8 cellular contexts compared by ENCODE assay signal in genomic region chr15:84715442-84716035, GRCh38. TPM values are rescaled to one million over a fixed set of nuclear protein-coding genes. Genes with fewer than 3 reads are reported as not detected.
DNase-seq lines count a peak whose midpoint lies in the region; ATAC-seq and TF ChIP-seq lines count a peak whose summit lies in the region.

No MANE protein-coding gene starts in this region.

- TF ChIP-seq CTCF in A673 (conservative IDR thresholded peaks at IDR 0.05; ENCODE audit: low read depth, low read length) (no peak), NB4 (IDR thresholded peaks at IDR 0.05; ENCODE audit: low read depth, low read length) (no peak), progenitor cell of endocrine pancreas (IDR thresholded peaks at IDR 0.05; ENCODE audit: unreplicated experiment) (no peak)

- H3K9me3 ChIP-seq in A673 (ENCODE audit: low read depth, low read length, poor library complexity, severe bottlenecking): no peaks in the 10 kb centered on the region

- peak overlapping the region; percentile 93 for H3K27ac Mint-ChIP-seq in activated naive CD4-positive, alpha-beta T cell treated with anti-CD3 and anti-CD28 coated beads for 36 hours
- peak overlapping the region; percentile 98 for H3K27ac Mint-ChIP-seq in progenitor cell of endocrine pancreas

- H3K27me3 Mint-ChIP-seq in activated naive CD4-positive, alpha-beta T cell treated with anti-CD3 and anti-CD28 coated beads for 36 hours (ENCODE audit: low read depth): no peaks in the 10 kb centered on the region
- no peaks in the 10 kb centered on the region for H3K27me3 Mint-ChIP-seq in progenitor cell of endocrine pancreas

- ATAC-seq in GM19351 (IDR thresholded peaks at IDR 0.05; ENCODE audit: unreplicated experiment) (peak; percentile 8), left cardiac atrium (peak; percentile 10 to 26)

- peaks cover 47% of the 10 kb centered on the region for H3K4me1 Mint-ChIP-seq in activated naive CD4-positive, alpha-beta T cell treated with anti-CD3 and anti-CD28 coated beads for 36 hours (ENCODE audit: low read depth)
- H3K4me1 Mint-ChIP-seq in progenitor cell of endocrine pancreas (ENCODE audit: low read depth): peaks cover 21% of the 10 kb centered on the region

- intact Hi-C loops in A673 (cut with micrococcal nuclease; ENCODE audit: unreplicated experiment) (no loop called here), left cardiac atrium (cut with DNase I) (loop anchor here (10.0 kb wide), 1 partner anchor 61 kb away; the partner anchor contains the start of genes NMB (in 2 of the 2) and WDR73 (in 2 of the 2))
- intact Hi-C loops in activated naive CD4-positive, alpha-beta T cell treated with anti-CD3 and anti-CD28 coated beads for 36 hours (cut with micrococcal nuclease): loop anchor here (1.0 to 2.0 kb wide), 6 partner anchors 20 to 115 kb away; partner anchors contain the start of genes WDR73 and ZSCAN2

- CTCF ChIA-PET in A673 (lab: Charles Lee): interaction anchor here (0.5 kb wide), 1 partner anchor 15 kb away, joined by 8 read pairs; no protein-coding TSS in a partner anchor
- CTCF ChIA-PET in activated naive CD4-positive, alpha-beta T cell treated with anti-CD3 and anti-CD28 coated beads for 36 hours (lab: Charles Lee): interaction anchor here (0.6 to 1.7 kb wide), 4 partner anchors 10 to 34 kb away, joined by 3 to 8 read pairs (median 5); no protein-coding TSS in a partner anchor

- peaks cover 14% of the 10 kb centered on the region for H3K36me3 Mint-ChIP-seq in activated naive CD4-positive, alpha-beta T cell treated with anti-CD3 and anti-CD28 coated beads for 36 hours (ENCODE audit: low read depth)
- H3K36me3 Mint-ChIP-seq in progenitor cell of endocrine pancreas (ENCODE audit: insufficient read depth): peaks cover 3% of the 10 kb centered on the region

- POLR2A ChIA-PET in A673 (lab: Charles Lee; ENCODE audit: low non-redundant PET): interaction anchor here (0.6 kb wide), 1 partner anchor 16 kb away, joined by 5 read pairs; no protein-coding TSS in a partner anchor

- peak overlapping the region; percentile 78 for H3K27ac ChIP-seq in A673 (ENCODE audit: low read depth, low read length, poor library complexity, severe bottlenecking)

- TF ChIP-seq POLR2A in NB4 (IDR thresholded peaks at IDR 0.05; ENCODE audit: extremely low read depth, insufficient read length): no peak

- no peaks in the 10 kb centered on the region for H3K9me3 Mint-ChIP-seq in activated naive CD4-positive, alpha-beta T cell treated with anti-CD3 and anti-CD28 coated beads for 36 hours
- H3K9me3 Mint-ChIP-seq in progenitor cell of endocrine pancreas (ENCODE audit: low read depth): no peaks in the 10 kb centered on the region

- TSS peak; percentile 51 for BruUV-seq in A673 (replicated peaks; lab: Mats Ljungman, UMichigan)

- peak overlapping the region; percentile 93 for H3K4me3 Mint-ChIP-seq in activated naive CD4-positive, alpha-beta T cell treated with anti-CD3 and anti-CD28 coated beads for 36 hours
- H3K4me3 Mint-ChIP-seq in progenitor cell of endocrine pancreas (ENCODE audit: low read depth): peak overlapping the region; percentile 91

- peak overlapping the region; percentile 98 for H3K4me3 ChIP-seq in A673 (ENCODE audit: low read depth, low read length, poor library complexity, severe bottlenecking)
- peak overlapping the region; percentile 79 for H3K4me3 ChIP-seq in NB4 (ENCODE audit: low read depth, low read length)

- H3K36me3 ChIP-seq in A673 (ENCODE audit: insufficient read depth, low read length, poor library complexity, severe bottlenecking): peaks cover 6% of the 10 kb centered on the region

- DNase-seq in A673 (ENCODE audit: low spot score) (peak; percentile 50), NB4 (ENCODE audit: low read depth) (peak; percentile 70), left cardiac atrium (peak; percentile 39), progenitor cell of endocrine pancreas (ENCODE audit: low spot score, unreplicated experiment) (no peak), amniotic stem cell (lab: John Stamatoyannopoulos, UW) (no peak), DMS153 (lab: John Stamatoyannopoulos, UW) (no peak)
- DNase-seq in activated naive CD4-positive, alpha-beta T cell treated with anti-CD3 and anti-CD28 coated beads for 36 hours: peak; percentile 64

- H3K27me3 ChIP-seq in A673 (replicated peaks; ENCODE audit: insufficient read depth, low read depth, low read length, poor library complexity): no peaks in the 10 kb centered on the region

- peaks cover 9% of the 10 kb centered on the region for H3K4me1 ChIP-seq in A673 (ENCODE audit: insufficient read depth, low read length, poor library complexity, severe bottlenecking)

RNA-seq across cellular contexts. Expression of gene SEC11A, which starts 0.4 kb away (rescaled TPM):
- total RNA-seq in A673 (2021) (104 and 106 TPM in 2 replicates), left cardiac atrium (100 to 1,000 TPM in 1 of 2 donors, 10 to 100 TPM in 1; 98.1 to 104 TPM), progenitor cell of endocrine pancreas (189 and 200 TPM in 2 replicates)
- total RNA-seq in activated naive CD4-positive, alpha-beta T cell treated with anti-CD3 and anti-CD28 coated beads for 36 hours: 10 to 100 TPM; 87.2 to 99.1 TPM

RNA-seq across cellular contexts. Expression of gene ZNF592, which starts 32.9 kb away (rescaled TPM):
- total RNA-seq in A673 (2021) (32.9 and 37.2 TPM in 2 replicates), left cardiac atrium (10 to 100 TPM; 17.0 to 19.3 TPM), progenitor cell of endocrine pancreas (40.0 and 40.5 TPM in 2 replicates)
- 10 to 100 TPM; 24.2 to 24.3 TPM for total RNA-seq in activated naive CD4-positive, alpha-beta T cell treated with anti-CD3 and anti-CD28 coated beads for 36 hours

RNA-seq across cellular contexts. Expression of gene NMB, which starts 57.5 kb away (rescaled TPM):
- total RNA-seq in A673 (2021): 15.1 and 15.3 TPM in 2 replicates
- 1 to 10 TPM; 5.1 to 5.7 TPM for total RNA-seq in activated naive CD4-positive, alpha-beta T cell treated with anti-CD3 and anti-CD28 coated beads for 36 hours
- total RNA-seq in left cardiac atrium: 10 to 100 TPM; 14.7 to 31.6 TPM
- 4.9 and 6.1 TPM in 2 replicates for total RNA-seq in progenitor cell of endocrine pancreas

Comparison
In these comparisons a context has a peak if more than half of its experiments do, and no peak if none do; other contexts are left out.
1. DNase-seq: peak in A673 (single experiment), NB4 (single experiment), activated naive CD4-positive, alpha-beta T cell treated with anti-CD3 and anti-CD28 coated beads for 36 hours (single experiment) and left cardiac atrium (single experiment); none in progenitor cell of endocrine pancreas (single experiment), amniotic stem cell (single experiment) and DMS153 (single experiment).